In the genomic region with DNA sequence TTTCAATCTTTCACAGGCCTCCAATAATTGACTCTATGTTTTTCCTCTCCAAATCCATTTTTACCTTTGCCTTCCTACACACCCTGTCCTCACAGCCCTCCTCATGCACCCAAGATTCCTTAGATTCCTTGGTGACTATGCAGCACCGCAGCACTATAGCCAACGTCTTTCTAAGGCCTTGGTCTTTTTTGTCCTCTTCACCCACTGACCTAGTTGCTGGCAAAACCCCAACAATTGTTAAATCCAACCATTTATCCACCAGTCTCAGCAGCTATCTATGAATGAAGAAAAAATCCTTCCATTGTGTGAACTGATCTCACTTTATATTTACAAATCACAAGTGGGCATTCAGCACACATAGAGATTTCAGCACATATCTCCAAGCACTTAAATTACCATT, we compare ENCODE assay signal across 20 cellular contexts.
A peak's percentile ranks its signal among the peaks of the same experiment; 100 is the strongest.
DNase-seq lines count a peak whose midpoint lies in the region; ATAC-seq and TF ChIP-seq lines count a peak whose summit lies in the region.
"Had no signal": no experiment of that assay in that cellular context is flagged by ENCODE, and none has a peak within 500 bp of the region (broad histone marks: within the 10 kb centered on the region; RNA-seq: fewer than 3 reads in every experiment).

No MANE protein-coding gene starts in this region.

- no peaks in the 10 kb centered on the region for H3K27me3 ChIP-seq in PC-3 (ENCODE audit: low read length)
- H3K27me3 ChIP-seq: ascending aorta, esophagus muscularis mucosa, vagina had no signal

- H2AFZ ChIP-seq in PC-3 (ENCODE audit: low read length), result no peak overlapping the region
- H2AFZ ChIP-seq: parathyroid adenoma had no signal

- no peaks in the 10 kb centered on the region for H3K9me2 ChIP-seq in PC-3 (replicated peaks; ENCODE audit: low read length)

- no peak overlapping the region for H3K9ac ChIP-seq in PC-3 (ENCODE audit: low read length)
- H3K9ac ChIP-seq: parathyroid adenoma had no signal

- CTCF ChIA-PET in PC-3 (lab: Charles Lee), result interaction anchor here (0.6 kb wide), 1 partner anchor 18 kb away, joined by 3 read pairs; no protein-coding TSS in a partner anchor

- intact Hi-C loops in PC-3 (cut with micrococcal nuclease), result loop anchor here (10.0 kb wide), 1 partner anchor 478 kb away; no protein-coding TSS in a partner anchor

- H4K20me1 ChIP-seq in PC-3 (ENCODE audit: low read length), result no peaks in the 10 kb centered on the region

- DNase-seq in Daoy (ENCODE audit: low read depth) (peak; percentile 31), PC-3 (peak; percentile 85), choroid plexus epithelial cell (ENCODE audit: low read depth) (peak; percentile 78), pons (ENCODE audit: low spot score) (peak; percentile 73), amniotic stem cell (lab: John Stamatoyannopoulos, UW) (no peak), GM20000 (ENCODE audit: low spot score) (no peak)
- no peak for DNase-seq in activated CD4-positive, alpha-beta T cell treated with anti-CD3 and anti-CD28 coated beads, Interleukin-2, amount 50 U/mL, for 4 hours
- DNase-seq: activated gamma-delta T cell; dermis blood vessel endothelial cell; left cardiac atrium; NCI-H187; NCI-H526 treated with DMSO at 0.1 percent for 48 hours; stimulated activated CD4-positive, alpha-beta T cell treated with anti-CD3 and anti-CD28 coated beads, Interleukin-12 subunit alpha, Interleukin-12 subunit beta, amount 100 ng/mL, for 4 hours; stimulated activated naive CD8-positive, alpha-beta T cell treated with anti-CD3 and anti-CD28 coated beads, Interleukin-15, Interleukin-2, amounts not matched to agents 100 U/mL and 50 U/mL, for 24 hours had no signal

- H3K4me3 ChIP-seq in PC-3 (ENCODE audit: low read length), result no peak overlapping the region
- no peak overlapping the region for H3K4me3 ChIP-seq in choroid plexus epithelial cell (ENCODE audit: low read depth, low read length)
- H3K4me3 ChIP-seq: ascending aorta, esophagus muscularis mucosa, vagina had no signal

- peaks cover 10% of the 10 kb centered on the region for H3K4me1 ChIP-seq in PC-3 (ENCODE audit: insufficient read depth, low read length)
- H3K4me1 ChIP-seq: ascending aorta, esophagus muscularis mucosa, parathyroid adenoma, vagina had no signal

- no peaks in the 10 kb centered on the region for H3K79me2 ChIP-seq in PC-3 (ENCODE audit: low read length)
- H3K79me2 ChIP-seq: parathyroid adenoma had no signal

- H3K36me3 ChIP-seq in PC-3 (ENCODE audit: low read depth, low read length), result no peaks in the 10 kb centered on the region
- H3K36me3 ChIP-seq: ascending aorta, esophagus muscularis mucosa, vagina had no signal

- no peaks in the 10 kb centered on the region for H3F3A ChIP-seq in PC-3 (ENCODE audit: low read length, unreplicated experiment)

- H3K27ac ChIP-seq in PC-3 (ENCODE audit: low read length), result no peak overlapping the region
- H3K27ac ChIP-seq: ascending aorta, esophagus muscularis mucosa, parathyroid adenoma, vagina, VCaP had no signal

- POLR2A ChIA-PET in PC-3 (lab: Charles Lee; ENCODE audit: unreplicated experiment), result no interaction called here

- no TSS peak for BruUV-seq in PC-3 (replicated peaks; lab: Mats Ljungman, UMichigan)

- H3K9me3 ChIP-seq in PC-3 (ENCODE audit: low read length), result no peaks in the 10 kb centered on the region
- H3K9me3 ChIP-seq: ascending aorta, esophagus muscularis mucosa, vagina had no signal

- peak; percentile 80 for ATAC-seq in PC-3
- ATAC-seq in HG02884 (IDR thresholded peaks at IDR 0.05; ENCODE audit: unreplicated experiment), result no peak
- ATAC-seq: left cardiac atrium; stimulated activated naive CD8-positive, alpha-beta T cell treated with anti-CD3 and anti-CD28 coated beads, Interleukin-15, Interleukin-2, amounts not matched to agents 100 U/mL and 50 U/mL, for 24 hours had no signal

- TF ChIP-seq CTCF in PC-3 (conservative IDR thresholded peaks at IDR 0.05; ENCODE audit: low read depth, low read length), result no peak
- no peak for TF ChIP-seq CTCF in choroid plexus epithelial cell (conservative IDR thresholded peaks at IDR 0.05; ENCODE audit: low read depth, low read length)
- no peak for TF ChIP-seq CTCF in GM20000 (IDR thresholded peaks at IDR 0.05; ENCODE audit: extremely low read depth, missing control alignments)

- peak overlapping the region; percentile 15; the same call in 1 of the 2 replicates for H3K4me2 ChIP-seq in PC-3 (ENCODE audit: low read length)

Comparison
In these comparisons a context has a peak if more than half of its experiments do, and no peak if none do; other contexts are left out.
1. DNase-seq: peak in Daoy (single experiment), PC-3 (single experiment), choroid plexus epithelial cell (single experiment) and pons (single experiment); none in amniotic stem cell (single experiment), activated CD4-positive, alpha-beta T cell treated with anti-CD3 and anti-CD28 coated beads, Interleukin-2, amount 50 U/mL, for 4 hours (0 of 2) and GM20000 (single experiment).